Comparison of ENCODE assay signal across 8 cellular contexts in genomic region chr6:27388293-27389197, GRCh38. TPM values are rescaled to one million over a fixed set of nuclear protein-coding genes. Genes with fewer than 3 reads are reported as not detected.
DNase-seq lines count a peak whose midpoint lies in the region; ATAC-seq and TF ChIP-seq lines count a peak whose summit lies in the region.

Gene ZNF391 (plus strand): TSS chr6:27388759. CDS start chr6:27400371, 11,612 bp downstream.

- H3K9ac ChIP-seq in ES-I3 (ENCODE audit: low read depth, low read length) (peak within 1 kb of the TSS; percentile 96), GM23248 (peak within 1 kb of the TSS; percentile 81)

- TF ChIP-seq CTCF in glutamatergic neuron (IDR thresholded peaks at IDR 0.05; ENCODE audit: partially characterized antibody, unreplicated experiment) (no peak), osteocyte (IDR thresholded peaks at IDR 0.05) (no peak)

- H3K4me1 ChIP-seq in ES-I3 (ENCODE audit: insufficient read depth, low read length) (no peaks in the 10 kb centered on the region), GM23248 (ENCODE audit: insufficient read depth) (peaks cover 4% of the 10 kb centered on the region; the same call in 1 of the 2 replicates), thymus (ENCODE audit: control insufficient read depth, insufficient read depth, low read length) (no peaks in the 10 kb centered on the region)

- peaks cover 12 to 15% of the 10 kb centered on the region in 2 donors for H3K36me3 Mint-ChIP-seq in activated naive CD4-positive, alpha-beta T cell treated with anti-CD3 and anti-CD28 coated beads, Interleukin-2, amount 50 U/mL, for 72 hours
- H3K36me3 Mint-ChIP-seq in glutamatergic neuron (ENCODE audit: unreplicated experiment) (peaks cover 7% of the 10 kb centered on the region), osteocyte (ENCODE audit: unreplicated experiment) (no peaks in the 10 kb centered on the region)

- H3K4me3 Mint-ChIP-seq in glutamatergic neuron (ENCODE audit: unreplicated experiment) (peak within 1 kb of the TSS; percentile 94), osteocyte (ENCODE audit: unreplicated experiment) (peak within 1 kb of the TSS; percentile 91)

- DNase-seq in GM23248 (peak; percentile 94), Kasumi-1 (lab: John Stamatoyannopoulos, UW) (peak; percentile 89 to 91), SK-N-DZ (ENCODE audit: low spot score) (peak; percentile 85), glutamatergic neuron (peak; percentile 83), osteocyte (ENCODE audit: extremely low spot score, unreplicated experiment) (peak; percentile 89)
- peak; percentile 82 to 83 for DNase-seq in activated naive CD4-positive, alpha-beta T cell treated with anti-CD3 and anti-CD28 coated beads, Interleukin-2, amount 50 U/mL, for 72 hours (ENCODE audit: low spot score in 2 of 2)

- H3K4me2 ChIP-seq in GM23248 (ENCODE audit: unreplicated experiment), result peak within 1 kb of the TSS; percentile 94

- H3K4me3 ChIP-seq in GM23248, result peak within 1 kb of the TSS; percentile 82
- H3K4me3 ChIP-seq in thymus (ENCODE audit: low read length), result peak within 1 kb of the TSS; percentile 59

- H3K79me2 ChIP-seq in GM23248 (ENCODE audit: insufficient read depth), result no peaks in the 10 kb centered on the region

- H3K27me3 ChIP-seq in GM23248 (replicated peaks; ENCODE audit: insufficient read depth) (no peaks in the 10 kb centered on the region), thymus (ENCODE audit: control insufficient read depth, insufficient read depth) (no peaks in the 10 kb centered on the region)

- H2AFZ ChIP-seq in GM23248, result peak within 1 kb of the TSS; percentile 98

- 1% methylated on average over 46 to 48 of the region's 49 CpGs for WGBS in GM23248 (ENCODE audit: low coverage in 1 of 2, low lambda C conversion rate in 2 of 2, missing lambda C conversion rate in 2 of 2), 2 experiments
- under 1% methylated on average over 49 of the region's 49 CpGs for WGBS in thymus

- peaks cover 5% of the 10 kb centered on the region; the same call in 1 of the 2 replicates for H3K9me3 ChIP-seq in ES-I3 (ENCODE audit: control insufficient read depth, insufficient read depth, low read length)
- no peaks in the 10 kb centered on the region for H3K9me3 ChIP-seq in GM23248 (ENCODE audit: low read depth)
- H3K9me3 ChIP-seq in thymus (ENCODE audit: control insufficient read depth), result no peaks in the 10 kb centered on the region

- no peaks in the 10 kb centered on the region; the same call in 1 of the 2 replicates for H3K9me2 ChIP-seq in GM23248 (ENCODE audit: insufficient read depth)

- H3K9me3 Mint-ChIP-seq in activated naive CD4-positive, alpha-beta T cell treated with anti-CD3 and anti-CD28 coated beads, Interleukin-2, amount 50 U/mL, for 72 hours, result peaks cover 0 to under 1% of the 10 kb centered on the region in 2 donors
- H3K9me3 Mint-ChIP-seq in glutamatergic neuron (ENCODE audit: unreplicated experiment) (no peaks in the 10 kb centered on the region), osteocyte (ENCODE audit: unreplicated experiment) (peaks cover 8% of the 10 kb centered on the region)

- H4K20me1 ChIP-seq in GM23248 (ENCODE audit: insufficient read depth), result no peaks in the 10 kb centered on the region

- H3K27me3 Mint-ChIP-seq in glutamatergic neuron (ENCODE audit: unreplicated experiment), result peaks cover 2% of the 10 kb centered on the region
- H3K27me3 Mint-ChIP-seq in osteocyte (ENCODE audit: unreplicated experiment), result peaks cover 16% of the 10 kb centered on the region

- peak; percentile 95 to 99 for ATAC-seq in activated naive CD4-positive, alpha-beta T cell treated with anti-CD3 and anti-CD28 coated beads, Interleukin-2, amount 50 U/mL, for 72 hours

- H3K4me1 Mint-ChIP-seq in glutamatergic neuron (ENCODE audit: low read depth, unreplicated experiment) (peaks cover 2% of the 10 kb centered on the region), osteocyte (ENCODE audit: unreplicated experiment) (peaks cover 13% of the 10 kb centered on the region)

- peak within 1 kb of the TSS; percentile 70 for H3K27ac ChIP-seq in GM23248
- peak within 1 kb of the TSS; percentile 48 for H3K27ac ChIP-seq in thymus (ENCODE audit: low read depth)

- no peaks in the 10 kb centered on the region; the same call in 1 of the 2 replicates for H3K36me3 ChIP-seq in ES-I3 (ENCODE audit: insufficient read depth, low read length)
- H3K36me3 ChIP-seq in GM23248 (ENCODE audit: low read depth), result no peaks in the 10 kb centered on the region
- H3K36me3 ChIP-seq in thymus (ENCODE audit: control insufficient read depth, insufficient read depth), result no peaks in the 10 kb centered on the region

- in situ Hi-C loops in GM23248 (cut with MboI), result no loop called here

- 0 out of 2 replicates have a peak, but pooled peaks cover 4% of the 10 kb centered on the region for H3F3A ChIP-seq in GM23248 (ENCODE audit: insufficient read depth)

- peak within 1 kb of the TSS; percentile 88 to 90 for H3K27ac Mint-ChIP-seq in activated naive CD4-positive, alpha-beta T cell treated with anti-CD3 and anti-CD28 coated beads, Interleukin-2, amount 50 U/mL, for 72 hours
- peak within 1 kb of the TSS; percentile 96 for H3K27ac Mint-ChIP-seq in glutamatergic neuron (ENCODE audit: unreplicated experiment)
- H3K27ac Mint-ChIP-seq in osteocyte (ENCODE audit: unreplicated experiment), result peak within 1 kb of the TSS; percentile 87

RNA-seq across cellular contexts. Expression of gene ZNF391, which starts in this region (rescaled TPM):
- 1.4 and 4.7 TPM in 2 replicates for total RNA-seq in GM23248 (2014; rRNA removed; shearing (Covaris generic))
- polyA plus RNA-seq in GM23248 (2016; fragmentation: Nextera tagmentation; extraction: Ambion mirVana), result 2.3 and 2.4 TPM in 2 replicates
- 2.8 and 7.7 TPM in 2 replicates for polyA plus RNA-seq in SK-N-DZ (2014; cell fraction: cytosol; rRNA removed)
- 1.5 and 1.8 TPM in 2 replicates for polyA plus RNA-seq in SK-N-DZ (2014; cell fraction: nucleus; rRNA removed)
- 1 to 10 TPM; 3.4 to 6.1 TPM for total RNA-seq in activated naive CD4-positive, alpha-beta T cell treated with anti-CD3 and anti-CD28 coated beads, Interleukin-2, amount 50 U/mL, for 72 hours
- 8.3 TPM for total RNA-seq in glutamatergic neuron (ENCODE audit: unreplicated experiment)
- total RNA-seq in osteocyte, result 2.4 and 4.0 TPM in 2 replicates
- 1.7 TPM for polyA plus RNA-seq in thymus

Comparison
In these comparisons a context has a peak if more than half of its experiments do, and no peak if none do; other contexts are left out.
1. Peak in every context shown above with its lines: DNase-seq, ATAC-seq, H3K4me3 ChIP-seq and H3K27ac ChIP-seq.